Comparison of ENCODE assay signal across 8 cellular contexts in the genomic region with DNA sequence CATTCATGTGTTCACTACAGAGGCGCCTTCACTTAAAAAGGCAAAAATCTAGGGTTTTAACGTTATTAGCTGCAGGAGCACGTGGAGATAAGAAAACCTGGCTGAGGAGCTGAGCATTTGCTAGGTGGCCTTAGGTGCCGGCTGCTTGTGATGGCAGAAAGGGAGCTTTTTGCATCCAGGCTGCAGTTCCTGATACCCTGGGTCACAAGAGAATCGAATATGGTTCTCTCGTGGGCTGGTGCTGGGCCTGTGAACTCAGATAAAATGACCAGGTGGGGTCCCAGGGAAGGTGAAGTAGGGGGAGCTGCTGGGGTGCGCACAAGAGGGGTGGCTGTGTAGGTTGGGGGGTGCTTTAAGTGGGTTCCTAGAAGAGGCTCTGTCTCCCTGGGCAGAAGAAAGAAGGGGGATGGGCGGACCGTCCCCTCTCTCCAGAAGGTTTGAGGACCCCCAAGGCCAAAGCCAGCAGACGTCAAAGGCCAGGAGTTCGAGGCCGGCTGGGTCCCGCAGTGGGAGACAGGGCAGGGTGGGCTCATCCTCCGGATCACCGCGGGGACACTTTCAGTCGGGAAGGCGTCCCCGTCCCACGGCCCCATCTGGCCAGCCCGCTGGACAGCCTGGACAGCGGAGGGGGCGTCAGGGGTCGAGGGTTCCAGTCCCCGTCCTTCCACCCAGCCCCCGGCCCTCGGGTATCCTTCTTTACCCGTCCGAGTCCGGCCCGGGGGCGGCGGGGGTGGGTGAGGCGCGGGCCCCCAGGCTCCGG. TPM values are rescaled to one million over a fixed set of nuclear protein-coding genes. Genes with fewer than 3 reads are reported as not detected.
DNase-seq lines count a peak whose midpoint lies in the region; ATAC-seq lines count a peak whose summit lies in the region.

No MANE protein-coding gene starts in this region.

- peak overlapping the region; percentile 87 for H3K27ac Mint-ChIP-seq in activated naive CD8-positive, alpha-beta T cell treated with anti-CD3 and anti-CD28 coated beads, Interleukin-2, amount 10 ng/mL, durations not matched to agents 7 days and 5 days
- H3K27ac Mint-ChIP-seq in stimulated activated naive B cell treated with anti-CD40 and anti-IgM and Interleukin-4, amounts not matched to agents 10 μg/mL and 1 μg/mL and 100 μg/mL, for 72 hours = peak overlapping the region; percentile 92

- peak overlapping the region; percentile 65 for H3K4me3 ChIP-seq in iPS-18c (ENCODE audit: insufficient read depth, low read depth, low read length)

- peaks cover 29% of the 10 kb centered on the region for H3K4me1 Mint-ChIP-seq in activated naive CD8-positive, alpha-beta T cell treated with anti-CD3 and anti-CD28 coated beads, Interleukin-2, amount 10 ng/mL, durations not matched to agents 7 days and 5 days
- H3K4me1 Mint-ChIP-seq in stimulated activated naive B cell treated with anti-CD40 and anti-IgM and Interleukin-4, amounts not matched to agents 10 μg/mL and 1 μg/mL and 100 μg/mL, for 72 hours = peaks cover 23 to 45% of the 10 kb centered on the region in 2 donors

- POLR2A ChIA-PET in activated naive CD8-positive, alpha-beta T cell treated with anti-CD3 and anti-CD28 coated beads, Interleukin-2, amount 10 ng/mL, durations not matched to agents 7 days and 5 days (lab: Charles Lee) = interaction anchor here (2.1 kb wide), 1 partner anchor 26 kb away, joined by 7 read pairs; no protein-coding TSS in a partner anchor

- peak overlapping the region; percentile 75 for H3K4me3 Mint-ChIP-seq in activated naive CD8-positive, alpha-beta T cell treated with anti-CD3 and anti-CD28 coated beads, Interleukin-2, amount 10 ng/mL, durations not matched to agents 7 days and 5 days
- H3K4me3 Mint-ChIP-seq in stimulated activated naive B cell treated with anti-CD40 and anti-IgM and Interleukin-4, amounts not matched to agents 10 μg/mL and 1 μg/mL and 100 μg/mL, for 72 hours = peak overlapping the region; percentile 83 to 86

- peaks cover 41% of the 10 kb centered on the region for H3K27me3 Mint-ChIP-seq in activated naive CD8-positive, alpha-beta T cell treated with anti-CD3 and anti-CD28 coated beads, Interleukin-2, amount 10 ng/mL, durations not matched to agents 7 days and 5 days
- H3K27me3 Mint-ChIP-seq in stimulated activated naive B cell treated with anti-CD40 and anti-IgM and Interleukin-4, amounts not matched to agents 10 μg/mL and 1 μg/mL and 100 μg/mL, for 72 hours = no peaks in the 10 kb centered on the region

- peaks cover 12% of the 10 kb centered on the region for H3K36me3 Mint-ChIP-seq in activated naive CD8-positive, alpha-beta T cell treated with anti-CD3 and anti-CD28 coated beads, Interleukin-2, amount 10 ng/mL, durations not matched to agents 7 days and 5 days
- H3K36me3 Mint-ChIP-seq in stimulated activated naive B cell treated with anti-CD40 and anti-IgM and Interleukin-4, amounts not matched to agents 10 μg/mL and 1 μg/mL and 100 μg/mL, for 72 hours = peaks cover 0 to 3% of the 10 kb centered on the region in 2 donors

- ATAC-seq in activated naive CD8-positive, alpha-beta T cell treated with anti-CD3 and anti-CD28 coated beads, Interleukin-2, amount 10 ng/mL, durations not matched to agents 7 days and 5 days (ENCODE audit: low read depth) = no peak
- no peak for ATAC-seq in stimulated activated naive B cell treated with anti-CD40 and anti-IgM and Interleukin-4, amounts not matched to agents 10 μg/mL and 1 μg/mL and 100 μg/mL, for 72 hours (replicated peaks)
- ATAC-seq in HG03439 (IDR thresholded peaks at IDR 0.05; ENCODE audit: unreplicated experiment) = no peak
- no peak for ATAC-seq in HG03565 (IDR thresholded peaks at IDR 0.05; ENCODE audit: unreplicated experiment)

- no peaks in the 10 kb centered on the region for H3K9me3 ChIP-seq in iPS-18c (ENCODE audit: control insufficient read depth, insufficient read depth, low read length)

- no peaks in the 10 kb centered on the region for H3K9me3 Mint-ChIP-seq in activated naive CD8-positive, alpha-beta T cell treated with anti-CD3 and anti-CD28 coated beads, Interleukin-2, amount 10 ng/mL, durations not matched to agents 7 days and 5 days
- no peaks in the 10 kb centered on the region for H3K9me3 Mint-ChIP-seq in stimulated activated naive B cell treated with anti-CD40 and anti-IgM and Interleukin-4, amounts not matched to agents 10 μg/mL and 1 μg/mL and 100 μg/mL, for 72 hours

- DNase-seq in DMS 273 (lab: John Stamatoyannopoulos, UW; ENCODE audit: unreplicated experiment) = peak; percentile 32
- DNase-seq in DMS 273 treated with DMSO at 0.1 percent for 48 hours (lab: John Stamatoyannopoulos, UW) = no peak
- no peak for DNase-seq in activated naive CD8-positive, alpha-beta T cell treated with anti-CD3 and anti-CD28 coated beads, Interleukin-2, amount 10 ng/mL, durations not matched to agents 7 days and 5 days
- no peak for DNase-seq in stimulated activated naive B cell treated with anti-CD40 and anti-IgM and Interleukin-4, amounts not matched to agents 10 μg/mL and 1 μg/mL and 100 μg/mL, for 72 hours
- no peak for DNase-seq in Kasumi-1 (lab: John Stamatoyannopoulos, UW)

RNA-seq across cellular contexts. Expression of gene CMIP, which starts 0.7 kb away (rescaled TPM):
- total RNA-seq in activated naive CD8-positive, alpha-beta T cell treated with anti-CD3 and anti-CD28 coated beads, Interleukin-2, amount 10 ng/mL, durations not matched to agents 7 days and 5 days = 10 to 100 TPM; 65.4 to 76.7 TPM
